In the genomic region with DNA sequence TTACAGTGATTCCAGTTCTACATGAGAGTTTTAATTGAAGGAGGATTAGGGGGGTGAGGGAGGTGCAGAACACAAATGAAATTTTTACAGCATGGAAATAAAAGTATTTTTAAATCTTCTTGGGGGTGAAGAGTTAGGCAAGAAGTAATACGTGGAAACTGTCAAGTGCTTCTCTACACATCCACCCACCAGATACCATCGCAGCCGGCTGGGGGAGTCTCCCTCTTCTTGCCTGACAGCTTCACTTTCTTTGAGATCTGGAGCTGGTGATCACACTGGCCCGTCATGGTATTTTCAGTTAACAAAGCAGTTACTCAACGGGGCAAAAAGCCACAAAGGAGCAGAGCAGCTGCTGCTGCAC, we compare ENCODE assay signal across 8 cellular contexts. TPM values are rescaled to one million over a fixed set of nuclear protein-coding genes. Genes with fewer than 3 reads are reported as not detected.
DNase-seq lines count a peak whose midpoint lies in the region; ATAC-seq, FAIRE-seq and TF ChIP-seq lines count a peak whose summit lies in the region.

No MANE protein-coding gene starts in this region.

- no peaks in the 10 kb centered on the region; the same call in 1 of the 2 replicates for H3K79me2 ChIP-seq in Loucy (ENCODE audit: insufficient read depth, low read length)

- no peak for TF ChIP-seq CTCF in CD14-positive monocyte (IDR thresholded peaks at IDR 0.05)
- TF ChIP-seq CTCF in Loucy (conservative IDR thresholded peaks at IDR 0.05; ENCODE audit: low read length), result 0 out of 2 replicates have a peak, but pooled peaks have one; percentile 15
- TF ChIP-seq CTCF in bronchial epithelial cell (IDR thresholded peaks at IDR 0.05; ENCODE audit: insufficient read depth, low read length, severe bottlenecking), result no peak

- H3K4me1 Mint-ChIP-seq in CD14-positive monocyte, result peaks cover 39% of the 10 kb centered on the region

- H3K4me3 Mint-ChIP-seq in CD14-positive monocyte, result peak overlapping the region; percentile 82 to 90

- DNase-seq in CD14-positive monocyte (ENCODE audit: low spot score) (no peak), bronchial epithelial cell (ENCODE audit: low read depth) (no peak), ureter (ENCODE audit: low spot score) (no peak), NCI-H446 treated with DMSO at 0.1 percent for 48 hours (lab: John Stamatoyannopoulos, UW) (no peak)

- H3K27ac Mint-ChIP-seq in CD14-positive monocyte, result peak overlapping the region; percentile 97 to 100 (median 98)

- no peaks in the 10 kb centered on the region for H4K20me1 ChIP-seq in Loucy (ENCODE audit: insufficient read depth, low read length, poor library complexity, severe bottlenecking)

- H2AFZ ChIP-seq in Loucy (ENCODE audit: low read length), result peak overlapping the region; percentile 91; the same call in 1 of the 2 replicates

- H3K9me2 ChIP-seq in Loucy (replicated peaks; ENCODE audit: low read depth, low read length), result no peaks in the 10 kb centered on the region

- H3K4me3 ChIP-seq in Loucy (ENCODE audit: low read length, poor library complexity, severe bottlenecking), result peak overlapping the region; percentile 81
- H3K4me3 ChIP-seq in bronchial epithelial cell (ENCODE audit: low read depth, low read length), result peak overlapping the region; percentile 85
- H3K4me3 ChIP-seq in muscle layer of colon (ENCODE audit: low read depth in 1 of 2, low read length in 2 of 2), result peak overlapping the region; percentile 61 to 67

- H3K4me2 ChIP-seq in Loucy (ENCODE audit: low read depth, low read length, poor library complexity, severe bottlenecking), result peak overlapping the region; percentile 91

- peaks cover 6% of the 10 kb centered on the region; the same call in 1 of the 2 replicates for H3F3A ChIP-seq in Loucy (ENCODE audit: low read depth)

- H3K27ac ChIP-seq in muscle layer of colon (ENCODE audit: low read depth, low read length), result peak overlapping the region; percentile 93

- H3K4me1 ChIP-seq in Loucy (ENCODE audit: insufficient read depth, low read length, poor library complexity, severe bottlenecking) (peaks cover 52% of the 10 kb centered on the region), muscle layer of colon (ENCODE audit: insufficient read depth, low read length) (peaks cover 9% of the 10 kb centered on the region)

- peaks cover 10 to 11% of the 10 kb centered on the region in 2 donors for H3K36me3 Mint-ChIP-seq in CD14-positive monocyte

- no peak for ATAC-seq in GM18858 (IDR thresholded peaks at IDR 0.05; ENCODE audit: unreplicated experiment)
- no peak for ATAC-seq in GM21723 (IDR thresholded peaks at IDR 0.05; ENCODE audit: unreplicated experiment)

- H3K27me3 Mint-ChIP-seq in CD14-positive monocyte (ENCODE audit: low read depth in 3 of 3), result peaks cover 23 to 31% (median 27%) of the 10 kb centered on the region in 3 donors

- H3K27me3 ChIP-seq in Loucy (ENCODE audit: insufficient read depth, low read length, poor library complexity, severe bottlenecking), result peaks cover under 1% of the 10 kb centered on the region
- no peaks in the 10 kb centered on the region for H3K27me3 ChIP-seq in bronchial epithelial cell (ENCODE audit: control insufficient read depth, insufficient read depth, low read length)
- H3K27me3 ChIP-seq in muscle layer of colon (ENCODE audit: control insufficient read depth in 1 of 2, insufficient read depth in 2 of 2, low read length in 2 of 2), result peaks cover 0 to 2% of the 10 kb centered on the region in 2 donors

- H3K9me3 ChIP-seq in Loucy (ENCODE audit: insufficient read depth, low read depth, low read length) (no peaks in the 10 kb centered on the region), muscle layer of colon (ENCODE audit: low read length) (no peaks in the 10 kb centered on the region)

- H3K36me3 ChIP-seq in Loucy (ENCODE audit: insufficient read depth, low read length) (no peaks in the 10 kb centered on the region), bronchial epithelial cell (ENCODE audit: control insufficient read depth, insufficient read depth, low read length) (no peaks in the 10 kb centered on the region), muscle layer of colon (ENCODE audit: insufficient read depth, low read length) (no peaks in the 10 kb centered on the region)

- no peak for FAIRE-seq in bronchial epithelial cell (lab: Jason Lieb, UNC)

- intact Hi-C loops in CD14-positive monocyte (cut with micrococcal nuclease), result no loop called here

- H3K9ac ChIP-seq in Loucy (ENCODE audit: low read depth, low read length, poor library complexity, severe bottlenecking), result peak overlapping the region; percentile 81
- H3K9ac ChIP-seq in muscle layer of colon (ENCODE audit: low read length), result peak overlapping the region; percentile 63

- H3K9me3 Mint-ChIP-seq in CD14-positive monocyte, result peaks cover 0 to 25% (median 17%) of the 10 kb centered on the region in 7 donors

RNA-seq across cellular contexts. Expression of a gene that starts 2.6 kb away (rescaled TPM):
- polyA plus RNA-seq in CD14-positive monocyte, result under 1 TPM; 0.88 to 0.92 TPM
- not detected in 2 replicates for total RNA-seq in bronchial epithelial cell
- total RNA-seq in ureter, result 26.2 TPM

Comparison
In these comparisons a context has a peak if more than half of its experiments do, and no peak if none do; other contexts are left out.
1. RNA of a gene that starts 2.6 kb away (total RNA-seq): 26.2 TPM in ureter (single experiment); not detected in bronchial epithelial cell; every median in the first group is over 10 times any median in the second.
2. Peak in every context shown above with its lines, with median percentiles within 50 percentile points of each other: H3K4me3 ChIP-seq.